27 cellular contexts compared by ENCODE assay signal in the genomic region with DNA sequence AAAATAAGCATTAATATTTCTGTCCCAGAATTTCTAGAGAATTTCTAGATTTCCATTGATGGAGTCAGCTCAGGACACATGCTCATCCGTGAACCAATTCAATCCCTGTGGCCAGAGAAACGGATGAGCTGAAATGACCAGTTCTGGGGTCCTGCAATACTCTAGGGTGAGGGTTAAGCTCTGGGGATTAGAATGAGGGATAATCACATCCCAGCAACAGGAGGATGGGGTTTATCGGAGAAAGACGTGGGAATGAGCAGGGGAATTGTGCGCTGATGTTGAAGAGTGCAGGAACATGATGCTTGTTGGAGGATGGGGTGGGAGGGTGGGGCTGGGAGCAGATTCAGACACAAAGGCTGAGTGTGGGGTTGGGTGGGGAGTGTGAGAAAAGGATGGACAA.
"Had no signal": no experiment of that assay in that cellular context is flagged by ENCODE, and none has a peak within 500 bp of the region (broad histone marks: within the 10 kb centered on the region; RNA-seq: fewer than 3 reads in every experiment).

No MANE protein-coding gene starts in this region.

- H3K36me3 Mint-ChIP-seq: naive thymus-derived CD8-positive, alpha-beta T cell; stimulated activated effector memory CD8-positive, alpha-beta T cell treated with anti-CD3 and anti-CD28 coated beads, Interleukin-12 subunit alpha, Interleukin-12 subunit beta, amount 100 ng/mL, for 72 hours had no signal

- H3K4me3 ChIP-seq: heart right ventricle, hepatocyte, left ventricle myocardium inferior, lung, mucosa of descending colon, ovary, prostate gland, spleen, suprapubic skin, thoracic aorta, tibial artery, upper lobe of right lung had no signal

- H3K4me1 ChIP-seq: prostate gland, suprapubic skin, tibial artery, upper lobe of right lung had no signal

- H3K36me3 ChIP-seq: heart right ventricle, left ventricle myocardium inferior, neutrophil, ovary, prostate gland, spleen, suprapubic skin, thoracic aorta, tibial artery, upper lobe of right lung had no signal

- DNase-seq: heart right ventricle; islet precursor cell; left ventricle myocardium inferior; midbrain; mucosa of descending colon; naive thymus-derived CD8-positive, alpha-beta T cell; ovary; retina; right cardiac atrium; small intestine; stimulated activated CD4-positive, alpha-beta T cell treated with anti-CD3 and anti-CD28 coated beads, Interleukin-4, amount 100 ng/mL, for 24 hours; stimulated activated naive CD4-positive, alpha-beta T cell; tibial artery; trophoblast cell; upper lobe of right lung had no signal

- H3K9me3 ChIP-seq: heart right ventricle, mucosa of descending colon, neutrophil, ovary, prostate gland, spleen, suprapubic skin, thoracic aorta, tibial artery, upper lobe of right lung had no signal

- H3K27ac ChIP-seq: heart right ventricle, hepatocyte, left ventricle myocardium inferior, neutrophil, ovary, prostate gland, spleen, suprapubic skin, thoracic aorta, tibial artery, upper lobe of right lung had no signal

- ATAC-seq: heart right ventricle; mucosa of descending colon; naive thymus-derived CD8-positive, alpha-beta T cell; right cardiac atrium; sciatic nerve; stimulated activated effector memory CD8-positive, alpha-beta T cell treated with anti-CD3 and anti-CD28 coated beads, Interleukin-12 subunit alpha, Interleukin-12 subunit beta, amount 100 ng/mL, for 72 hours; upper lobe of right lung had no signal

- H3K9me3 Mint-ChIP-seq: nephron; neural crest cell; stimulated activated effector memory CD8-positive, alpha-beta T cell treated with anti-CD3 and anti-CD28 coated beads, Interleukin-12 subunit alpha, Interleukin-12 subunit beta, amount 100 ng/mL, for 72 hours; stimulated activated naive CD8-positive, alpha-beta T cell treated with anti-CD3 and anti-CD28 coated beads, Interleukin-15, Interleukin-2, amounts not matched to agents 100 ng/mL and 50 ng/mL, for 24 hours had no signal

- H3K4me3 Mint-ChIP-seq: naive thymus-derived CD8-positive, alpha-beta T cell; nephron; neural crest cell; stimulated activated effector memory CD8-positive, alpha-beta T cell treated with anti-CD3 and anti-CD28 coated beads, Interleukin-12 subunit alpha, Interleukin-12 subunit beta, amount 100 ng/mL, for 72 hours; stimulated activated naive CD8-positive, alpha-beta T cell treated with anti-CD3 and anti-CD28 coated beads, Interleukin-15, Interleukin-2, amounts not matched to agents 100 ng/mL and 50 ng/mL, for 24 hours had no signal

- H3K27me3 ChIP-seq: heart right ventricle, hepatocyte, neutrophil, ovary, spleen, suprapubic skin, tibial artery, upper lobe of right lung had no signal

- H3K27ac Mint-ChIP-seq: naive thymus-derived CD8-positive, alpha-beta T cell; nephron; stimulated activated effector memory CD8-positive, alpha-beta T cell treated with anti-CD3 and anti-CD28 coated beads, Interleukin-12 subunit alpha, Interleukin-12 subunit beta, amount 100 ng/mL, for 72 hours; stimulated activated naive CD8-positive, alpha-beta T cell treated with anti-CD3 and anti-CD28 coated beads, Interleukin-15, Interleukin-2, amounts not matched to agents 100 ng/mL and 50 ng/mL, for 24 hours had no signal

- H3K4me1 Mint-ChIP-seq: nephron; neural crest cell; stimulated activated effector memory CD8-positive, alpha-beta T cell treated with anti-CD3 and anti-CD28 coated beads, Interleukin-12 subunit alpha, Interleukin-12 subunit beta, amount 100 ng/mL, for 72 hours had no signal

- H3K27me3 Mint-ChIP-seq: naive thymus-derived CD8-positive, alpha-beta T cell; stimulated activated naive CD8-positive, alpha-beta T cell treated with anti-CD3 and anti-CD28 coated beads, Interleukin-15, Interleukin-2, amounts not matched to agents 100 ng/mL and 50 ng/mL, for 24 hours had no signal
